15 cellular contexts compared by ENCODE assay signal in the genomic region with DNA sequence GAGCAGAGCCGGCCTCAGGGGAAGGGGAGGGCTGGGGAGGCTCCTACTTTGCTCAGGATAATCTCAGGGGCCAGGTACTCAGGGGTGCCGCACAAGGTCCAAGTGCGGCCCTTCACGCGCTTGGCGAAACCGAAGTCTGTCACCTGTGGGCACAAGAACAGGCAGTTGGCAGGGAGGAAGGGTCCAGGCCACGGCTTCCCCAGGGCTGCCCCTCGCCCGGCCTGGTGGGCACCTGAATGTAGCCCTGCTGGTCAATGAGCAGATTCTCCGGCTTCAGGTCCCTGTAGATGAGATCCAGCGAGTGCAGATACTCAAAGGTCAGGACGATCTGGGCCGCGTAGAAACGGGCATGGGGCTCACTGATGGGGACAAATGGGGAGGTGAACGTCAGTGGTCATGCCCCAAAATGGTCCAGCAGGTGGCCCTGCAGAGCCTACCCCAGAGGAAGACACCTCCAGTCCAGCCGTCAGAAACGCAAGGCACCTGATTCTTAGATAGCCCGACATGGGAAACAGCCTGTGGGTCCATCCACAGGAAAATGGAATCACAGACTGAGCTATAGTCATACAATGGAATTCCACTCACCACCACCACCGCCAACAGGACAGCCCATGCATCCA. TPM values are rescaled to one million over a fixed set of nuclear protein-coding genes. Genes with fewer than 3 reads are reported as not detected.
DNase-seq lines count a peak whose midpoint lies in the region; ATAC-seq, FAIRE-seq and TF ChIP-seq lines count a peak whose summit lies in the region.
"Had no signal": no experiment of that assay in that cellular context is flagged by ENCODE, and none has a peak within 500 bp of the region (broad histone marks: within the 10 kb centered on the region; RNA-seq: fewer than 3 reads in every experiment).

No MANE protein-coding gene starts in this region.

- H3K4me2 ChIP-seq in IMR-90 (ENCODE audit: low read depth, low read length), result no peak overlapping the region
- H3K4me2 ChIP-seq in HepG2 (ENCODE audit: low read depth, low read length), result no peak overlapping the region

- H4K20me1 ChIP-seq in IMR-90 (ENCODE audit: insufficient read depth, low read length), result no peaks in the 10 kb centered on the region
- no peaks in the 10 kb centered on the region for H4K20me1 ChIP-seq in HepG2 (ENCODE audit: insufficient read depth, low read length)

- H3K9ac ChIP-seq in IMR-90 (ENCODE audit: low read depth, low read length), result no peak overlapping the region
- H3K9ac ChIP-seq in HepG2 (ENCODE audit: insufficient read depth, low read depth, low read length), result no peak overlapping the region

- no peak overlapping the region for H2AK5ac ChIP-seq in IMR-90 (ENCODE audit: low read depth, low read length)

- 77% methylated on average over 8 of the region's 21 CpGs; no CpG with 5 or more reads in 1 of the 2 experiments for WGBS in IMR-90 (ENCODE audit: extremely low coverage in 2 of 2, insufficient read length in 1 of 2), 2 experiments
- 87% methylated on average over 15 of the region's 21 CpGs for WGBS in HepG2 (ENCODE audit: low lambda C conversion rate)

- H4K5ac ChIP-seq in IMR-90 (ENCODE audit: low read depth, low read length), result no peak overlapping the region

- H3K36me3 Mint-ChIP-seq in brain, result peaks cover 62% of the 10 kb centered on the region

- ATAC-seq in IMR-90 (ENCODE audit: low read depth) (no peak; the same call in 1 of the 2 replicates), HepG2 (peak; percentile 73), GM19324 (IDR thresholded peaks at IDR 0.05; ENCODE audit: low FRiP score, unreplicated experiment) (no peak)
- ATAC-seq: Panc1; stimulated activated memory B cell treated with anti-CD40 and anti-IgM and Interleukin-4, amounts not matched to agents 10 μg/mL and 1 μg/mL and 100 μg/mL, for 72 hours had no signal

- H3K27me3 Mint-ChIP-seq in brain, result no peaks in the 10 kb centered on the region
- H3K27me3 Mint-ChIP-seq: activated CD4-positive, alpha-beta memory T cell treated with anti-CD3 and anti-CD28 coated beads for 36 hours; stimulated activated memory B cell treated with anti-CD40 and anti-IgM and Interleukin-4, amounts not matched to agents 10 μg/mL and 1 μg/mL and 100 μg/mL, for 72 hours had no signal

- CTCF ChIA-PET in IMR-90 (lab: Yijun Ruan, JAX), result no interaction called here
- CTCF ChIA-PET in HepG2 (lab: Yijun Ruan, JAX; ENCODE audit: low intra/inter-chr PET ratio, low total read pairs), result interaction anchor here (0.6 to 1.4 kb wide), 3 partner anchors 15 to 40 kb away, joined by 3 to 5 read pairs (median 3); no protein-coding TSS in a partner anchor

- no peaks in the 10 kb centered on the region for H3K79me2 ChIP-seq in HepG2 (ENCODE audit: insufficient read depth, low read length)

- no peak overlapping the region for H2BK120ac ChIP-seq in IMR-90 (ENCODE audit: low read depth, low read length)

- H3K9me3 Mint-ChIP-seq in brain, result peaks cover 0 to 16% (median 11%) of the 10 kb centered on the region in 5 experiments

- POLR2A ChIA-PET in IMR-90 (lab: Charles Lee; ENCODE audit: unreplicated experiment) (no interaction called here), HepG2 (lab: Yijun Ruan, JAX) (no interaction called here)

- H3K36me3 ChIP-seq in IMR-90 (ENCODE audit: control insufficient read depth, insufficient read depth, low read length) (peaks cover 33% of the 10 kb centered on the region), HepG2 (replicated peaks in 1 of 2; ENCODE audit: control insufficient read depth in 1 of 2, insufficient read depth in 2 of 2, low read length in 2 of 2) (peaks cover 4 to 22% of the 10 kb centered on the region in 2 experiments)

- TF ChIP-seq RAD21 in IMR-90 (IDR thresholded peaks at IDR 0.05; ENCODE audit: low read length) (no peak), HepG2 (CRISPR knock-in tag; IDR thresholded peaks at IDR 0.05) (peak; percentile 61)

- no peak for FAIRE-seq in HepG2 (lab: Jason Lieb, UNC)

- H2BK15ac ChIP-seq in IMR-90 (ENCODE audit: low read depth, low read length), result no peak overlapping the region

- H3K4me1 ChIP-seq in IMR-90 (ENCODE audit: control insufficient read depth, insufficient read depth, low read length), result no peaks in the 10 kb centered on the region
- no peaks in the 10 kb centered on the region for H3K4me1 ChIP-seq in HepG2 (ENCODE audit: insufficient read depth, low read length)

- no peak overlapping the region for H3K4ac ChIP-seq in IMR-90 (ENCODE audit: low read depth, low read length)

- H3K56ac ChIP-seq in IMR-90 (ENCODE audit: extremely low read depth, insufficient read depth, low read length), result no peak overlapping the region

- in situ Hi-C loops in IMR-90 (cut with MboI; ENCODE audit: low sequenced_read_pairs), result loop anchor here (25.0 kb wide), 1 partner anchor 335 kb away; the partner anchor contains the start of genes C19orf53 and MRI1
- in situ Hi-C loops in HepG2 (cut with HindIII; ENCODE audit: extremely low pct_ligation_motif_present, low pct_unique_long_range_greater_than_20kb), result no loop called here

- H3K27ac Mint-ChIP-seq in brain, result peak overlapping the region in 3 of 5 experiments; percentile 29 to 59 (median 36)
- H3K27ac Mint-ChIP-seq: activated CD4-positive, alpha-beta memory T cell treated with anti-CD3 and anti-CD28 coated beads for 36 hours; stimulated activated memory B cell treated with anti-CD40 and anti-IgM and Interleukin-4, amounts not matched to agents 10 μg/mL and 1 μg/mL and 100 μg/mL, for 72 hours had no signal

- no peak overlapping the region for H3K4me3 Mint-ChIP-seq in brain
- H3K4me3 Mint-ChIP-seq: activated CD4-positive, alpha-beta memory T cell treated with anti-CD3 and anti-CD28 coated beads for 36 hours; stimulated activated memory B cell treated with anti-CD40 and anti-IgM and Interleukin-4, amounts not matched to agents 10 μg/mL and 1 μg/mL and 100 μg/mL, for 72 hours had no signal

- peaks cover 8% of the 10 kb centered on the region for H3K9me3 ChIP-seq in IMR-90 (ENCODE audit: control insufficient read depth, insufficient read depth, low read length)
- H3K9me3 ChIP-seq in HepG2 (ENCODE audit: low read length), result peaks cover 6% of the 10 kb centered on the region; the same call in 1 of the 2 replicates

- DNase-seq in AG20443 (ENCODE audit: low spot score) (peak; percentile 2), IMR-90 (no peak), HepG2 (ENCODE audit: low spot score) (no peak), GM20000 (ENCODE audit: low spot score) (no peak), kidney tubule cell (ENCODE audit: low spot score) (no peak), DMS153 (lab: John Stamatoyannopoulos, UW) (no peak)
- DNase-seq: activated CD4-positive, alpha-beta memory T cell treated with anti-CD3 and anti-CD28 coated beads for 36 hours; central memory CD4-positive, alpha-beta T cell; NCI-H446 had no signal

- dilution Hi-C loops in IMR-90 (cut with HindIII; ENCODE audit: low sequenced_read_pairs, unreplicated experiment), result no loop called here

- TF ChIP-seq EP300 in HepG2 (IDR thresholded peaks at IDR 0.05; ENCODE audit: low read depth in 2 of 2, low read length in 2 of 2) (no peak), HepG2 (CRISPR knock-in tag; IDR thresholded peaks at IDR 0.05; ENCODE audit: borderline replicate concordance) (no peak)

- H3K27ac ChIP-seq in IMR-90 (ENCODE audit: insufficient read depth, low read length), result no peak overlapping the region
- H3K27ac ChIP-seq in HepG2 (ENCODE audit: extremely low read length, insufficient read depth, low read length), result no peak overlapping the region

- intact Hi-C loops in IMR-90 (cut with micrococcal nuclease) (no loop called here), HepG2 (cut with micrococcal nuclease; ENCODE audit: unreplicated experiment) (no loop called here)

- H2BK5ac ChIP-seq in IMR-90 (ENCODE audit: low read depth, low read length, poor library complexity, severe bottlenecking), result no peak overlapping the region

- BruUV-seq in IMR-90 (replicated peaks; lab: Mats Ljungman, UMichigan) (no TSS peak), HepG2 (replicated peaks; lab: Mats Ljungman, UMichigan) (no TSS peak)

- H2AFZ ChIP-seq in IMR-90 (replicated peaks; ENCODE audit: low read length, poor library complexity) (no peak overlapping the region), HepG2 (ENCODE audit: low read length) (no peak overlapping the region)

- H3K79me1 ChIP-seq in IMR-90 (ENCODE audit: low read depth in 1 of 2, low read length in 2 of 2), result no peaks in the 10 kb centered on the region; a peak in 1 of 4 replicates

- no peak overlapping the region for H2AK9ac ChIP-seq in IMR-90 (replicated peaks; ENCODE audit: low read depth, low read length, poor library complexity)

- H3K9me1 ChIP-seq in IMR-90 (ENCODE audit: insufficient read depth, low read length), result peaks cover 3% of the 10 kb centered on the region; the same call in 1 of the 2 replicates

- H3K14ac ChIP-seq in IMR-90 (replicated peaks; ENCODE audit: low read depth, low read length), result no peak overlapping the region

- TF ChIP-seq POLR2A in IMR-90 (IDR thresholded peaks at IDR 0.05; ENCODE audit: low read depth, low read length), result no peak
- TF ChIP-seq POLR2A in HepG2 (IDR thresholded peaks at IDR 0.05; ENCODE audit: insufficient read depth in 1 of 2, low read depth in 2 of 2, low read length in 2 of 2), result no peak

- H3K23ac ChIP-seq in IMR-90 (ENCODE audit: low read depth, low read length), result no peak overlapping the region

- H3K4me3 ChIP-seq in IMR-90 (ENCODE audit: insufficient read depth, low read depth, low read length) (no peak overlapping the region), HepG2 (replicated peaks in 1 of 3; ENCODE audit: insufficient read depth in 1 of 3, low read depth in 2 of 3, low read length in 3 of 3) (no peak overlapping the region)

- no peak overlapping the region for H4K8ac ChIP-seq in IMR-90 (ENCODE audit: low read depth in 2 of 2, low read length in 2 of 2)

- H4K91ac ChIP-seq in IMR-90 (ENCODE audit: insufficient read depth, low read depth, low read length), result no peak overlapping the region

- no peak overlapping the region for H3K18ac ChIP-seq in IMR-90 (ENCODE audit: low read depth, low read length)

- TF ChIP-seq CTCF in IMR-90 (conservative IDR thresholded peaks at IDR 0.05; ENCODE audit: low read depth, low read length), result 0 out of 2 replicates have a peak, but pooled peaks have one; percentile 13
- peak in 1 of 2 experiments; percentile 12 for TF ChIP-seq CTCF in brain (conservative IDR thresholded peaks at IDR 0.05)
- TF ChIP-seq CTCF in HepG2 (CRISPR knock-in tag; IDR thresholded peaks at IDR 0.05), result peak; percentile 57
- no peak for TF ChIP-seq CTCF in GM20000 (IDR thresholded peaks at IDR 0.05; ENCODE audit: extremely low read depth, missing control alignments)

- no peak overlapping the region for H2BK20ac ChIP-seq in IMR-90 (ENCODE audit: low read depth, low read length)

- H3K27me3 ChIP-seq in IMR-90 (ENCODE audit: control insufficient read depth, insufficient read depth, low read length), result no peaks in the 10 kb centered on the region
- no peaks in the 10 kb centered on the region for H3K27me3 ChIP-seq in HepG2 (ENCODE audit: control insufficient read depth in 1 of 2, insufficient read depth in 2 of 2, low read length in 2 of 2)

- H3K4me1 Mint-ChIP-seq in brain, result no peaks in the 10 kb centered on the region
- H3K4me1 Mint-ChIP-seq: stimulated activated memory B cell treated with anti-CD40 and anti-IgM and Interleukin-4, amounts not matched to agents 10 μg/mL and 1 μg/mL and 100 μg/mL, for 72 hours had no signal

RNA-seq across cellular contexts. Expression of gene SAMD1, which starts 7.1 kb away (rescaled TPM):
- total RNA-seq in IMR-90 (2012; rRNA removed) (6.5 and 7.5 TPM in 2 replicates), HepG2 (2016; rRNA removed; fragmentation: Illumina TruSeq; extraction: Trizol) (27.0 and 45.0 TPM in 2 replicates)
- polyA plus RNA-seq in IMR-90 (2012; rRNA removed) (14.1 and 16.3 TPM in 2 replicates), brain (ENCODE audit: insufficient read depth, low read depth, low replicate concordance) (168 TPM), HepG2 (2011; rRNA removed) (17.5 and 18.9 TPM in 2 replicates)
- 13.3 and 22.9 TPM in 2 replicates for polyA plus RNA-seq in IMR-90 (2012; cell fraction: cytosol; rRNA removed)
- polyA plus RNA-seq in IMR-90 (2012; cell fraction: nucleus; rRNA removed; ENCODE audit: low replicate concordance), result 23.0 and 32.5 TPM in 2 replicates
- total RNA-seq in HepG2 (2016; cell fraction: cytosol; rRNA removed; fragmentation: Illumina TruSeq; extraction: Trizol; ENCODE audit: low read depth), result 16.3 and 17.4 TPM in 2 replicates
- total RNA-seq in HepG2 (2016; cell fraction: insoluble cytoplasmic fraction; rRNA removed; fragmentation: Illumina TruSeq; extraction: Trizol), result 26.7 and 42.1 TPM in 2 replicates
- 41.7 and 44.3 TPM in 2 replicates for total RNA-seq in HepG2 (2016; cell fraction: membrane; rRNA removed; fragmentation: Illumina TruSeq; extraction: Trizol)
- 16.8 and 22.1 TPM in 2 replicates for total RNA-seq in HepG2 (2016; cell fraction: nucleus; rRNA removed; fragmentation: Illumina TruSeq; extraction: Trizol)
- polyA plus RNA-seq in HepG2 (2011; cell fraction: cytosol; rRNA removed), result 15.2 and 23.1 TPM in 2 replicates
- polyA plus RNA-seq in HepG2 (2011; cell fraction: nucleus; rRNA removed), result 29.2 and 34.6 TPM in 2 replicates
- polyA plus RNA-seq in HepG2 (2012), result 20.9 and 23.9 TPM in 2 replicates
- 25.4 and 28.8 TPM in 2 replicates for polyA plus RNA-seq in HepG2 (2016; cell fraction: cytosol; fragmentation: Illumina TruSeq; extraction: Trizol; ENCODE audit: low read depth)
- 41.5 and 54.0 TPM in 2 replicates for polyA plus RNA-seq in HepG2 (2016; cell fraction: insoluble cytoplasmic fraction; fragmentation: Illumina TruSeq; extraction: Trizol; ENCODE audit: low read depth)
- 47.7 and 54.2 TPM in 2 replicates for polyA plus RNA-seq in HepG2 (2016; cell fraction: membrane; fragmentation: Illumina TruSeq; extraction: Trizol; ENCODE audit: low read depth)
- polyA plus RNA-seq in HepG2 (2016; cell fraction: nucleus; fragmentation: Illumina TruSeq; extraction: Trizol; ENCODE audit: insufficient read depth, low read depth), result 48.4 and 51.7 TPM in 2 replicates
- polyA minus RNA-seq in HepG2 (2011; rRNA and poly(A)+ RNA removed; ENCODE audit: low replicate concordance), result 19.3 and 29.7 TPM in 2 replicates
- 18.1 and 18.2 TPM in 2 replicates for polyA minus RNA-seq in HepG2 (2011; cell fraction: cytosol; rRNA and poly(A)+ RNA removed)
- 3.5 and 5.5 TPM in 2 replicates for polyA minus RNA-seq in HepG2 (2011; cell fraction: nucleus; rRNA and poly(A)+ RNA removed)

RNA-seq across cellular contexts. Expression of gene C19orf67, which starts 12.1 kb away (rescaled TPM):
- total RNA-seq in IMR-90 (2012; rRNA removed) (not detected in 2 replicates), HepG2 (2016; rRNA removed; fragmentation: Illumina TruSeq; extraction: Trizol) (0.11 TPM in 1 of 2 replicates, not detected in the other)
- polyA plus RNA-seq in IMR-90 (2012; rRNA removed) (not detected in 2 replicates), brain (ENCODE audit: insufficient read depth, low read depth, low replicate concordance) (not detected), HepG2 (2011; rRNA removed) (0.32 and 0.69 TPM in 2 replicates)
- polyA plus RNA-seq in IMR-90 (2012; cell fraction: cytosol; rRNA removed), result not detected in 2 replicates
- not detected in 2 replicates for polyA plus RNA-seq in IMR-90 (2012; cell fraction: nucleus; rRNA removed; ENCODE audit: low replicate concordance)
- not detected in 2 replicates for total RNA-seq in HepG2 (2016; cell fraction: cytosol; rRNA removed; fragmentation: Illumina TruSeq; extraction: Trizol; ENCODE audit: low read depth)
- not detected in 2 replicates for total RNA-seq in HepG2 (2016; cell fraction: insoluble cytoplasmic fraction; rRNA removed; fragmentation: Illumina TruSeq; extraction: Trizol)
- not detected in 2 replicates for total RNA-seq in HepG2 (2016; cell fraction: membrane; rRNA removed; fragmentation: Illumina TruSeq; extraction: Trizol)
- 0.66 TPM in 1 of 2 replicates, not detected in the other for total RNA-seq in HepG2 (2016; cell fraction: nucleus; rRNA removed; fragmentation: Illumina TruSeq; extraction: Trizol)
- 0.22 and 0.56 TPM in 2 replicates for polyA plus RNA-seq in HepG2 (2011; cell fraction: cytosol; rRNA removed)
- 3.7 and 5.8 TPM in 2 replicates for polyA plus RNA-seq in HepG2 (2011; cell fraction: nucleus; rRNA removed)
- polyA plus RNA-seq in HepG2 (2012), result 0.12 and 0.36 TPM in 2 replicates
- not detected in 2 replicates for polyA plus RNA-seq in HepG2 (2016; cell fraction: cytosol; fragmentation: Illumina TruSeq; extraction: Trizol; ENCODE audit: low read depth)
- polyA plus RNA-seq in HepG2 (2016; cell fraction: insoluble cytoplasmic fraction; fragmentation: Illumina TruSeq; extraction: Trizol; ENCODE audit: low read depth), result not detected in 2 replicates
- not detected in 2 replicates for polyA plus RNA-seq in HepG2 (2016; cell fraction: membrane; fragmentation: Illumina TruSeq; extraction: Trizol; ENCODE audit: low read depth)
- not detected in 2 replicates for polyA plus RNA-seq in HepG2 (2016; cell fraction: nucleus; fragmentation: Illumina TruSeq; extraction: Trizol; ENCODE audit: insufficient read depth, low read depth)
- polyA minus RNA-seq in HepG2 (2011; rRNA and poly(A)+ RNA removed; ENCODE audit: low replicate concordance), result 0.21 and 0.56 TPM in 2 replicates
- 0.40 TPM in 1 of 2 replicates, not detected in the other for polyA minus RNA-seq in HepG2 (2011; cell fraction: cytosol; rRNA and poly(A)+ RNA removed)
- polyA minus RNA-seq in HepG2 (2011; cell fraction: nucleus; rRNA and poly(A)+ RNA removed), result 1.0 and 1.1 TPM in 2 replicates
- total RNA-seq: activated CD4-positive, alpha-beta memory T cell treated with anti-CD3 and anti-CD28 coated beads for 36 hours; Daoy had no signal

RNA-seq across cellular contexts. Expression of gene PRKACA, which starts 19.9 kb away (rescaled TPM):
- total RNA-seq in IMR-90 (2012; rRNA removed) (18.1 TPM in 2 replicates), HepG2 (2016; rRNA removed; fragmentation: Illumina TruSeq; extraction: Trizol) (11.0 and 14.0 TPM in 2 replicates)
- polyA plus RNA-seq in IMR-90 (2012; rRNA removed) (67.1 and 94.5 TPM in 2 replicates), brain (ENCODE audit: insufficient read depth, low read depth, low replicate concordance) (235 TPM), HepG2 (2011; rRNA removed) (18.2 and 22.9 TPM in 2 replicates)
- 79.9 and 102 TPM in 2 replicates for polyA plus RNA-seq in IMR-90 (2012; cell fraction: cytosol; rRNA removed)
- polyA plus RNA-seq in IMR-90 (2012; cell fraction: nucleus; rRNA removed; ENCODE audit: low replicate concordance), result 44.8 and 64.7 TPM in 2 replicates
- 20.4 and 21.6 TPM in 2 replicates for total RNA-seq in HepG2 (2016; cell fraction: cytosol; rRNA removed; fragmentation: Illumina TruSeq; extraction: Trizol; ENCODE audit: low read depth)
- total RNA-seq in HepG2 (2016; cell fraction: insoluble cytoplasmic fraction; rRNA removed; fragmentation: Illumina TruSeq; extraction: Trizol), result 10.4 and 13.7 TPM in 2 replicates
- 56.9 and 57.5 TPM in 2 replicates for total RNA-seq in HepG2 (2016; cell fraction: membrane; rRNA removed; fragmentation: Illumina TruSeq; extraction: Trizol)
- total RNA-seq in HepG2 (2016; cell fraction: nucleus; rRNA removed; fragmentation: Illumina TruSeq; extraction: Trizol), result 13.6 and 18.3 TPM in 2 replicates
- 19.3 and 19.7 TPM in 2 replicates for polyA plus RNA-seq in HepG2 (2011; cell fraction: cytosol; rRNA removed)
- 23.6 and 27.0 TPM in 2 replicates for polyA plus RNA-seq in HepG2 (2011; cell fraction: nucleus; rRNA removed)
- polyA plus RNA-seq in HepG2 (2012), result 29.4 and 35.6 TPM in 2 replicates
- 60.1 and 74.1 TPM in 2 replicates for polyA plus RNA-seq in HepG2 (2016; cell fraction: cytosol; fragmentation: Illumina TruSeq; extraction: Trizol; ENCODE audit: low read depth)
- 43.2 and 60.0 TPM in 2 replicates for polyA plus RNA-seq in HepG2 (2016; cell fraction: insoluble cytoplasmic fraction; fragmentation: Illumina TruSeq; extraction: Trizol; ENCODE audit: low read depth)
- polyA plus RNA-seq in HepG2 (2016; cell fraction: membrane; fragmentation: Illumina TruSeq; extraction: Trizol; ENCODE audit: low read depth), result 115 and 118 TPM in 2 replicates
- 46.7 and 48.9 TPM in 2 replicates for polyA plus RNA-seq in HepG2 (2016; cell fraction: nucleus; fragmentation: Illumina TruSeq; extraction: Trizol; ENCODE audit: insufficient read depth, low read depth)
- polyA minus RNA-seq in HepG2 (2011; rRNA and poly(A)+ RNA removed; ENCODE audit: low replicate concordance), result 29.2 and 31.4 TPM in 2 replicates
- polyA minus RNA-seq in HepG2 (2011; cell fraction: cytosol; rRNA and poly(A)+ RNA removed), result 9.8 and 16.4 TPM in 2 replicates
- 9.5 and 17.2 TPM in 2 replicates for polyA minus RNA-seq in HepG2 (2011; cell fraction: nucleus; rRNA and poly(A)+ RNA removed)

RNA-seq across cellular contexts. Expression of gene MISP3, which starts 25.1 kb away (rescaled TPM):
- total RNA-seq in IMR-90 (2012; rRNA removed) (under 0.01 TPM in 2 replicates), HepG2 (2016; rRNA removed; fragmentation: Illumina TruSeq; extraction: Trizol) (5.2 and 5.4 TPM in 2 replicates)
- polyA plus RNA-seq in IMR-90 (2012; rRNA removed) (0.68 and 0.86 TPM in 2 replicates), brain (ENCODE audit: insufficient read depth, low read depth, low replicate concordance) (22.6 TPM), HepG2 (2011; rRNA removed) (2.5 and 3.4 TPM in 2 replicates)
- polyA plus RNA-seq in IMR-90 (2012; cell fraction: cytosol; rRNA removed), result 1.1 and 2.2 TPM in 2 replicates
- polyA plus RNA-seq in IMR-90 (2012; cell fraction: nucleus; rRNA removed; ENCODE audit: low replicate concordance), result 0.86 and 1.1 TPM in 2 replicates
- total RNA-seq in HepG2 (2016; cell fraction: cytosol; rRNA removed; fragmentation: Illumina TruSeq; extraction: Trizol; ENCODE audit: low read depth), result 2.1 and 3.4 TPM in 2 replicates
- total RNA-seq in HepG2 (2016; cell fraction: insoluble cytoplasmic fraction; rRNA removed; fragmentation: Illumina TruSeq; extraction: Trizol), result 3.9 and 5.8 TPM in 2 replicates
- 2.8 and 4.8 TPM in 2 replicates for total RNA-seq in HepG2 (2016; cell fraction: membrane; rRNA removed; fragmentation: Illumina TruSeq; extraction: Trizol)
- 3.2 and 5.3 TPM in 2 replicates for total RNA-seq in HepG2 (2016; cell fraction: nucleus; rRNA removed; fragmentation: Illumina TruSeq; extraction: Trizol)
- polyA plus RNA-seq in HepG2 (2011; cell fraction: cytosol; rRNA removed), result 1.6 and 2.3 TPM in 2 replicates
- 13.3 and 13.7 TPM in 2 replicates for polyA plus RNA-seq in HepG2 (2011; cell fraction: nucleus; rRNA removed)
- 5.5 and 5.6 TPM in 2 replicates for polyA plus RNA-seq in HepG2 (2012)
- polyA plus RNA-seq in HepG2 (2016; cell fraction: cytosol; fragmentation: Illumina TruSeq; extraction: Trizol; ENCODE audit: low read depth), result 2.9 and 4.0 TPM in 2 replicates
- polyA plus RNA-seq in HepG2 (2016; cell fraction: insoluble cytoplasmic fraction; fragmentation: Illumina TruSeq; extraction: Trizol; ENCODE audit: low read depth), result 7.1 and 9.0 TPM in 2 replicates
- 3.4 and 4.4 TPM in 2 replicates for polyA plus RNA-seq in HepG2 (2016; cell fraction: membrane; fragmentation: Illumina TruSeq; extraction: Trizol; ENCODE audit: low read depth)
- 11.3 and 12.7 TPM in 2 replicates for polyA plus RNA-seq in HepG2 (2016; cell fraction: nucleus; fragmentation: Illumina TruSeq; extraction: Trizol; ENCODE audit: insufficient read depth, low read depth)
- polyA minus RNA-seq in HepG2 (2011; rRNA and poly(A)+ RNA removed; ENCODE audit: low replicate concordance), result 0.12 and 1.1 TPM in 2 replicates
- polyA minus RNA-seq in HepG2 (2011; cell fraction: cytosol; rRNA and poly(A)+ RNA removed), result 0.79 and 1.1 TPM in 2 replicates
- polyA minus RNA-seq in HepG2 (2011; cell fraction: nucleus; rRNA and poly(A)+ RNA removed), result 1.1 and 1.3 TPM in 2 replicates

RNA-seq across cellular contexts. Expression of gene PALM3, which starts 35.8 kb away (rescaled TPM):
- total RNA-seq in IMR-90 (2012; rRNA removed) (under 0.01 and 0.18 TPM in 2 replicates), HepG2 (2016; rRNA removed; fragmentation: Illumina TruSeq; extraction: Trizol) (2.4 and 2.5 TPM in 2 replicates)
- polyA plus RNA-seq in IMR-90 (2012; rRNA removed) (0.52 and 0.84 TPM in 2 replicates), brain (ENCODE audit: insufficient read depth, low read depth, low replicate concordance) (1.9 TPM), HepG2 (2011; rRNA removed) (0.79 and 1.0 TPM in 2 replicates)
- polyA plus RNA-seq in IMR-90 (2012; cell fraction: cytosol; rRNA removed), result 0.58 and 0.62 TPM in 2 replicates
- polyA plus RNA-seq in IMR-90 (2012; cell fraction: nucleus; rRNA removed; ENCODE audit: low replicate concordance), result 0.16 and 0.48 TPM in 2 replicates
- total RNA-seq in HepG2 (2016; cell fraction: cytosol; rRNA removed; fragmentation: Illumina TruSeq; extraction: Trizol; ENCODE audit: low read depth), result 0.20 and 0.26 TPM in 2 replicates
- 1.6 and 3.8 TPM in 2 replicates for total RNA-seq in HepG2 (2016; cell fraction: insoluble cytoplasmic fraction; rRNA removed; fragmentation: Illumina TruSeq; extraction: Trizol)
- 0.87 and 1.2 TPM in 2 replicates for total RNA-seq in HepG2 (2016; cell fraction: membrane; rRNA removed; fragmentation: Illumina TruSeq; extraction: Trizol)
- 1.1 and 2.3 TPM in 2 replicates for total RNA-seq in HepG2 (2016; cell fraction: nucleus; rRNA removed; fragmentation: Illumina TruSeq; extraction: Trizol)
- 0.29 and 0.46 TPM in 2 replicates for polyA plus RNA-seq in HepG2 (2011; cell fraction: cytosol; rRNA removed)
- polyA plus RNA-seq in HepG2 (2011; cell fraction: nucleus; rRNA removed), result 2.5 and 3.9 TPM in 2 replicates
- polyA plus RNA-seq in HepG2 (2012), result 2.2 and 2.4 TPM in 2 replicates
- polyA plus RNA-seq in HepG2 (2016; cell fraction: cytosol; fragmentation: Illumina TruSeq; extraction: Trizol; ENCODE audit: low read depth), result 0.37 and 0.50 TPM in 2 replicates
- 4.3 and 4.7 TPM in 2 replicates for polyA plus RNA-seq in HepG2 (2016; cell fraction: insoluble cytoplasmic fraction; fragmentation: Illumina TruSeq; extraction: Trizol; ENCODE audit: low read depth)
- 0.80 and 1.7 TPM in 2 replicates for polyA plus RNA-seq in HepG2 (2016; cell fraction: membrane; fragmentation: Illumina TruSeq; extraction: Trizol; ENCODE audit: low read depth)
- 10.3 and 11.9 TPM in 2 replicates for polyA plus RNA-seq in HepG2 (2016; cell fraction: nucleus; fragmentation: Illumina TruSeq; extraction: Trizol; ENCODE audit: insufficient read depth, low read depth)
- polyA minus RNA-seq in HepG2 (2011; rRNA and poly(A)+ RNA removed; ENCODE audit: low replicate concordance), result 0.62 TPM in 1 of 2 replicates, not detected in the other
- polyA minus RNA-seq in HepG2 (2011; cell fraction: cytosol; rRNA and poly(A)+ RNA removed), result not detected in 2 replicates
- 0.25 and 0.39 TPM in 2 replicates for polyA minus RNA-seq in HepG2 (2011; cell fraction: nucleus; rRNA and poly(A)+ RNA removed)
- total RNA-seq: activated CD4-positive, alpha-beta memory T cell treated with anti-CD3 and anti-CD28 coated beads for 36 hours; T-helper 2 cell treated with Interferon-gamma antibody and Interleukin-4, amounts not matched to agents 100 ng/mL and 5 ng/mL, for 36 hours had no signal
